In genomic region chr1:16961297-16962124, GRCh38 we compare ENCODE assay signal across 7 cellular contexts. TPM values are rescaled to one million over a fixed set of nuclear protein-coding genes. Genes with fewer than 3 reads are reported as not detected.
DNase-seq lines count a peak whose midpoint lies in the region; ATAC-seq and TF ChIP-seq lines count a peak whose summit lies in the region.

No MANE protein-coding gene starts in this region.

- no peaks in the 10 kb centered on the region for H3K9me2 ChIP-seq in GM23248 (ENCODE audit: insufficient read depth)

- H3K27me3 ChIP-seq in GM23248 (replicated peaks; ENCODE audit: insufficient read depth), result no peaks in the 10 kb centered on the region

- H3K27ac Mint-ChIP-seq in T-helper 17 cell, result peak overlapping the region; percentile 77

- H4K20me1 ChIP-seq in GM23248 (ENCODE audit: insufficient read depth), result no peaks in the 10 kb centered on the region

- peak overlapping the region; percentile 85 for H3K4me3 Mint-ChIP-seq in T-helper 17 cell

- H3K4me2 ChIP-seq in GM23248 (ENCODE audit: unreplicated experiment), result peak overlapping the region; percentile 77

- in situ Hi-C loops in GM23248 (cut with MboI), result loop anchor here (5.0 kb wide), 1 partner anchor 81 kb away; no protein-coding TSS in a partner anchor

- no peak overlapping the region for H3K27ac ChIP-seq in GM23248
- peak overlapping the region in 13 of 21 experiments; percentile 44 to 84 (median 70) for H3K27ac ChIP-seq in skin epidermis

- peak overlapping the region; percentile 73 for H3K9ac ChIP-seq in GM23248

- peak overlapping the region; percentile 67 for H2AFZ ChIP-seq in GM23248

- WGBS in GM23248 (ENCODE audit: low coverage in 1 of 2, low lambda C conversion rate in 2 of 2, missing lambda C conversion rate in 2 of 2), 2 experiments, result 89 to 90% methylated on average over 12 of the region's 12 CpGs

- DNase-seq in GM23248 (no peak), T-helper 17 cell (no peak), foreskin fibroblast (no peak), Kasumi-1 (lab: John Stamatoyannopoulos, UW) (no peak), NCI-H446 (lab: John Stamatoyannopoulos, UW) (no peak)
- no peak for DNase-seq in activated CD4-positive, alpha-beta T cell treated with anti-CD3 and anti-CD28 coated beads, Interleukin-2, amount 50 U/mL, for 1 hour

- no peaks in the 10 kb centered on the region for H3K79me2 ChIP-seq in GM23248 (ENCODE audit: insufficient read depth)

- no peaks in the 10 kb centered on the region; the same call in 1 of the 2 replicates for H3K36me3 ChIP-seq in GM23248 (ENCODE audit: low read depth)

- no peaks in the 10 kb centered on the region for H3K36me3 Mint-ChIP-seq in T-helper 17 cell (ENCODE audit: low read depth)

- H3K4me3 ChIP-seq in GM23248 (peak overlapping the region; percentile 59), foreskin fibroblast (ENCODE audit: low read depth in 1 of 2, low read length in 2 of 2) (peak overlapping the region; percentile 35 to 51), skin epidermis (peak overlapping the region; percentile 20 to 49 (median 31))

- no peak for TF ChIP-seq CTCF in foreskin fibroblast (IDR thresholded peaks at IDR 0.05; ENCODE audit: low read depth, low read length)

- H3K9me3 ChIP-seq in GM23248 (ENCODE audit: low read depth) (no peaks in the 10 kb centered on the region), T-helper 17 cell (ENCODE audit: control insufficient read depth, low read length, poor library complexity, severe bottlenecking) (no peaks in the 10 kb centered on the region)

- ATAC-seq in T-helper 17 cell, result no peak

- no peaks in the 10 kb centered on the region for H3K27me3 Mint-ChIP-seq in T-helper 17 cell

- peaks cover 7% of the 10 kb centered on the region; the same call in 1 of the 2 replicates for H3F3A ChIP-seq in GM23248 (ENCODE audit: insufficient read depth)

- no peaks in the 10 kb centered on the region for H3K4me1 ChIP-seq in GM23248 (ENCODE audit: insufficient read depth)

- peaks cover 14% of the 10 kb centered on the region for H3K4me1 Mint-ChIP-seq in T-helper 17 cell

RNA-seq across cellular contexts. Expression of gene MFAP2, which starts 18.9 kb away (rescaled TPM):
- total RNA-seq in GM23248 (2014; rRNA removed; shearing (Covaris generic)), result 164 and 189 TPM in 2 replicates
- 469 and 471 TPM in 2 replicates for polyA plus RNA-seq in GM23248 (2016; fragmentation: Nextera tagmentation; extraction: Ambion mirVana)
- total RNA-seq in T-helper 17 cell, result not detected

RNA-seq across cellular contexts. Expression of gene CROCC, which starts 39.8 kb away (rescaled TPM):
- total RNA-seq in GM23248 (2014; rRNA removed; shearing (Covaris generic)), result 17.6 and 24.0 TPM in 2 replicates
- polyA plus RNA-seq in GM23248 (2016; fragmentation: Nextera tagmentation; extraction: Ambion mirVana), result 5.2 and 7.0 TPM in 2 replicates
- total RNA-seq in T-helper 17 cell, result 10 to 100 TPM; 52.4 to 55.9 TPM

RNA-seq across cellular contexts. Expression of gene ATP13A2, which starts 50.2 kb away (rescaled TPM):
- 29.6 and 44.6 TPM in 2 replicates for total RNA-seq in GM23248 (2014; rRNA removed; shearing (Covaris generic))
- 30.5 and 32.4 TPM in 2 replicates for polyA plus RNA-seq in GM23248 (2016; fragmentation: Nextera tagmentation; extraction: Ambion mirVana)
- total RNA-seq in T-helper 17 cell, result 10 to 100 TPM; 44.4 TPM

Comparison
In these comparisons a context has a peak if more than half of its experiments do, and no peak if none do; other contexts are left out.
1. RNA of gene MFAP2, which starts 18.9 kb away (total RNA-seq): 164 to 189 TPM in GM23248; not detected in T-helper 17 cell; every median in the first group is over 100 times any median in the second.
2. Peak in every context shown above with its lines, with median percentiles within 50 percentile points of each other: H3K4me3 ChIP-seq.